ENCODE assay signal across 1 cellular context in genomic region chr1:205301220-205301821, GRCh38.
TF ChIP-seq lines count a peak whose summit lies in the region.

No MANE protein-coding gene starts in this region.

TF ChIP-seq in A549, 52 proteins besides CTCF, POLR2A, EP300 and RAD21 (continued from another document):
- no peak for TF ChIP-seq USF2 (IDR thresholded peaks at IDR 0.05)
- TF ChIP-seq NFE2L2 (conservative IDR thresholded peaks at IDR 0.05; ENCODE audit: low read length): no peak
- TF ChIP-seq ZNF302 (CRISPR knock-in tag; IDR thresholded peaks at IDR 0.05): 0 out of 2 replicates have a peak, but pooled peaks have one; percentile 47
- no peak for TF ChIP-seq KDM1A (IDR thresholded peaks at IDR 0.05; ENCODE audit: low read depth)
- TF ChIP-seq EHMT2 (IDR thresholded peaks at IDR 0.05; ENCODE audit: low read depth): no peak
- peak; percentile 70; the same call in 1 of the 2 replicates for TF ChIP-seq MAZ (IDR thresholded peaks at IDR 0.05; ENCODE audit: borderline replicate concordance, low read depth, low read length)
- TF ChIP-seq E2F6 (IDR thresholded peaks at IDR 0.05; ENCODE audit: borderline replicate concordance, low read depth): no peak
- TF ChIP-seq RFX5 (IDR thresholded peaks at IDR 0.05): no peak
- peak; percentile 64; the same call in 2 of the 3 replicates for TF ChIP-seq SMC3 (IDR thresholded peaks at IDR 0.05)
- TF ChIP-seq HOXA7 (CRISPR knock-in tag; IDR thresholded peaks at IDR 0.05): no peak; the same call in none of the 2 replicates
- no peak for TF ChIP-seq CBX2 (IDR thresholded peaks at IDR 0.05; ENCODE audit: borderline replicate concordance, low read depth)
- no peak for TF ChIP-seq MYC (IDR thresholded peaks at IDR 0.05; ENCODE audit: borderline replicate concordance, low read length)
- peak; percentile 81; the same call in 1 of the 2 replicates for TF ChIP-seq HOXB5 (CRISPR knock-in tag; IDR thresholded peaks at IDR 0.05)
- peak; percentile 58; the same call in 1 of the 2 replicates for TF ChIP-seq HOXB13 (CRISPR knock-in tag; IDR thresholded peaks at IDR 0.05; ENCODE audit: low read depth)
- TF ChIP-seq JUN (IDR thresholded peaks at IDR 0.05): peak; percentile 94 to 100
- TF ChIP-seq HEYL (CRISPR knock-in tag; IDR thresholded peaks at IDR 0.05): no peak; the same call in 1 of the 2 replicates
- no peak for TF ChIP-seq RNF2 (IDR thresholded peaks at IDR 0.05; ENCODE audit: borderline replicate concordance, low read depth)
- no peak for TF ChIP-seq HMGXB4 (CRISPR knock-in tag; IDR thresholded peaks at IDR 0.05; ENCODE audit: borderline replicate concordance)
- peak; percentile 99 for TF ChIP-seq GATA3 (IDR thresholded peaks at IDR 0.05; ENCODE audit: borderline replicate concordance)
- peak; percentile 72; the same call in 1 of the 2 replicates for TF ChIP-seq EHF (CRISPR knock-in tag; IDR thresholded peaks at IDR 0.05)
- TF ChIP-seq REST (IDR thresholded peaks at IDR 0.05): no peak; the same call in 1 of the 2 replicates
- TF ChIP-seq CHD2 (IDR thresholded peaks at IDR 0.05; ENCODE audit: low read length, partially characterized antibody): peak; percentile 45
- TF ChIP-seq MAX (IDR thresholded peaks at IDR 0.05): peak; percentile 88
- TF ChIP-seq TFCP2L1 (CRISPR knock-in tag; IDR thresholded peaks at IDR 0.05): 0 out of 2 replicates have a peak, but pooled peaks have one; percentile 15
- TF ChIP-seq CBX8 (IDR thresholded peaks at IDR 0.05): no peak
- TF ChIP-seq NR3C1 (IDR thresholded peaks at IDR 0.05): no peak
- TF ChIP-seq ATOH8 (CRISPR knock-in tag; IDR thresholded peaks at IDR 0.05; ENCODE audit: low read depth): no peak; the same call in 1 of the 2 replicates
- peak; percentile 59; the same call in 1 of the 2 replicates for TF ChIP-seq FOSB (CRISPR knock-in tag; IDR thresholded peaks at IDR 0.05)
- no peak for TF ChIP-seq ZFP36 (IDR thresholded peaks at IDR 0.05; ENCODE audit: borderline replicate concordance, partially characterized antibody)
- peak; percentile 85 to 97 for TF ChIP-seq CEBPB (IDR thresholded peaks at IDR 0.05)
- peak; percentile 78 for TF ChIP-seq JUNB (IDR thresholded peaks at IDR 0.05)
- no peak for TF ChIP-seq ZSCAN20 (CRISPR knock-in tag; IDR thresholded peaks at IDR 0.05)
- TF ChIP-seq TP53 (CRISPR knock-in tag; IDR thresholded peaks at IDR 0.05): no peak; the same call in none of the 2 replicates
- peak; percentile 98 for TF ChIP-seq POLR2AphosphoS2 (conservative IDR thresholded peaks at IDR 0.05; ENCODE audit: low read length)
